8 cellular contexts compared by ENCODE assay signal in the genomic region with DNA sequence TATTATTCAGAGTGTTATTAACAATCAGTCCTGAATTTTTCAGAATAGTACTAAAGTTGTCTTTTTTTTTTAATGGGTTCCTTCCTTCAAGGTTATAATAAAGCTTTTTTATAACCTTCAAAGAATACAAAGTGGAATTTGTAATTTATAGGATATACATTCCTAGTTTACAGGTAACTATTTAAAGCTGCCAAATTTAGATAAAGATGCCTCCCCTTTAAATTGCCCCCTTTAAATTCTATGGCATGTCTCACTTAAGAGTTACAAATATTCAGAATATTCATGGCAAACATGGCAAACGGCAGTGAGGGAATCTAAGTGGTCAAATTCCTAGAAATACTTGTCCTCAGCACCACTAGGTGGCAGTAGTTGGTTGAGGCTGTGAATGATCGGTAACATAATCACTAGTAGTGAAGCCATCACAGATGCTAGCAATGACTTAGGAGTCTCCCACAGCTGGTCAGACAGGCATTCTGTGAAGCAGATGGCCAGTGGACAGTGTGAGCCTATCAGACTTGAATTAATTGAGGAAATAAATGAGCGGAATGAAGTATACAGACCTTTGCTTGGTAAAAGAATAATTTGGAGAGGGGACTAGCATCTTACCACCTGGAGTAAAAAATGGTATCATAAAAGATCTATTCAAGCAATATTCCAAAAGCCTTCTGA.
A peak's percentile ranks its signal among the peaks of the same experiment; 100 is the strongest.
DNase-seq lines count a peak whose midpoint lies in the region; ATAC-seq, FAIRE-seq and TF ChIP-seq lines count a peak whose summit lies in the region.

No MANE protein-coding gene starts in this region.

- FAIRE-seq in GM18507 (lab: Jason Lieb, UNC) (peak; percentile 92), bronchial epithelial cell (lab: Jason Lieb, UNC) (peak; percentile 97)

- no peak overlapping the region for H3K4me3 ChIP-seq in bronchial epithelial cell (ENCODE audit: low read depth, low read length)
- no peak overlapping the region for H3K4me3 ChIP-seq in kidney epithelial cell (ENCODE audit: low read depth, low read length)

- TF ChIP-seq CTCF in bronchial epithelial cell (IDR thresholded peaks at IDR 0.05; ENCODE audit: insufficient read depth, low read length, severe bottlenecking) (peak; percentile 59), kidney epithelial cell (IDR thresholded peaks at IDR 0.05; ENCODE audit: insufficient read depth, low read length, poor library complexity, severe bottlenecking) (peak; percentile 70)

- ATAC-seq in HG03103 (IDR thresholded peaks at IDR 0.05; ENCODE audit: low read depth, unreplicated experiment) = peak; percentile 80

- peaks cover 20% of the 10 kb centered on the region for H3K36me3 ChIP-seq in bronchial epithelial cell (ENCODE audit: control insufficient read depth, insufficient read depth, low read length)
- peaks cover 2% of the 10 kb centered on the region for H3K36me3 ChIP-seq in kidney epithelial cell (ENCODE audit: control insufficient read depth, insufficient read depth, low read length)

- DNase-seq in ACHN (peak; percentile 69), GM18507 (ENCODE audit: extremely low spot score, insufficient read length, low read depth) (peak; percentile 35), NCI-H2171 (lab: John Stamatoyannopoulos, UW) (peak; percentile 18), UCSD-AML1 (lab: John Stamatoyannopoulos, UW; ENCODE audit: unreplicated experiment) (peak; percentile 8), bronchial epithelial cell (ENCODE audit: low read depth) (peak; percentile 58), kidney epithelial cell (ENCODE audit: low read depth) (peak; percentile 41)
- DNase-seq in stimulated activated CD4-positive, alpha-beta T cell treated with anti-CD3 and anti-CD28 coated beads, Interleukin-4, amount 100 ng/mL, for 1 hour = peak; percentile 25

- H3K27me3 ChIP-seq in bronchial epithelial cell (ENCODE audit: control insufficient read depth, insufficient read depth, low read length) = no peaks in the 10 kb centered on the region
- no peaks in the 10 kb centered on the region for H3K27me3 ChIP-seq in kidney epithelial cell (ENCODE audit: control insufficient read depth, insufficient read depth, low read length)

- in situ Hi-C loops in ACHN (cut with HindIII; ENCODE audit: low pct_ligation_motif_present, low pct_unique_long_range_greater_than_20kb, low sequenced_read_pairs) = no loop called here

Comparison
In these comparisons a context has a peak if more than half of its experiments do, and no peak if none do; other contexts are left out.
1. DNase-seq: peak in every context shown above with its lines; median percentile 69 in ACHN; 58 in bronchial epithelial cell; 41 in kidney epithelial cell; 35 in GM18507; 25 in stimulated activated CD4-positive, alpha-beta T cell treated with anti-CD3 and anti-CD28 coated beads, Interleukin-4, amount 100 ng/mL, for 1 hour; 18 in NCI-H2171; 8 in UCSD-AML1.